9 cellular contexts compared by ENCODE assay signal in genomic region chr6:219641-220198, GRCh38.
A peak's percentile ranks its signal among the peaks of the same experiment; 100 is the strongest.
DNase-seq lines count a peak whose midpoint lies in the region; ATAC-seq and TF ChIP-seq lines count a peak whose summit lies in the region.
"Had no signal": no experiment of that assay in that cellular context is flagged by ENCODE, and none has a peak within 500 bp of the region (broad histone marks: within the 10 kb centered on the region; RNA-seq: fewer than 3 reads in every experiment).

No MANE protein-coding gene starts in this region.

- peak overlapping the region; percentile 71 for H3K4me2 ChIP-seq in BLaER1

- H3K4me1 Mint-ChIP-seq in endothelial cell (ENCODE audit: unreplicated experiment), result peaks cover 4% of the 10 kb centered on the region
- peaks cover 56% of the 10 kb centered on the region for H3K4me1 Mint-ChIP-seq in activated T-helper 17 cell treated with anti-CD3 and anti-CD28 coated beads, Interleukin-2, amount 50 U/mL, for 72 hours

- no peaks in the 10 kb centered on the region for H3K36me3 ChIP-seq in BLaER1

- no peak overlapping the region for H3K27ac Mint-ChIP-seq in endothelial cell (ENCODE audit: unreplicated experiment)
- no peak overlapping the region for H3K27ac Mint-ChIP-seq in activated T-helper 17 cell treated with anti-CD3 and anti-CD28 coated beads, Interleukin-2, amount 50 U/mL, for 72 hours

- H3K27ac ChIP-seq in BLaER1, result no peak overlapping the region
- H3K27ac ChIP-seq: foreskin keratinocyte had no signal

- no peaks in the 10 kb centered on the region for H3K27me3 ChIP-seq in BLaER1
- H3K27me3 ChIP-seq: foreskin keratinocyte had no signal

- no peak for ATAC-seq in activated T-helper 17 cell treated with anti-CD3 and anti-CD28 coated beads, Interleukin-2, amount 50 U/mL, for 72 hours (replicated peaks)
- no peak for ATAC-seq in HG02610 (IDR thresholded peaks at IDR 0.05; ENCODE audit: unreplicated experiment)
- ATAC-seq: foreskin keratinocyte had no signal

- TF ChIP-seq CTCF in choroid plexus epithelial cell (conservative IDR thresholded peaks at IDR 0.05; ENCODE audit: low read depth, low read length) (no peak), endothelial cell (IDR thresholded peaks at IDR 0.05; ENCODE audit: unreplicated experiment) (no peak)

- H3K4me3 ChIP-seq in BLaER1 (0 out of 2 replicates have a peak overlapping the region, but pooled peaks have one; percentile 11), choroid plexus epithelial cell (ENCODE audit: low read depth, low read length) (no peak overlapping the region)

- 0 out of 2 replicates have a peak overlapping the region, but pooled peaks have one; percentile 11 for H3K9ac ChIP-seq in BLaER1

- DNase-seq in Kasumi-1 (lab: John Stamatoyannopoulos, UW), result peak; percentile 91 to 92
- DNase-seq in choroid plexus epithelial cell (ENCODE audit: low read depth), result peak; percentile 50
- DNase-seq in midbrain (lab: John Stamatoyannopoulos, UW), result peak; percentile 40
- DNase-seq in activated naive CD4-positive, alpha-beta T cell treated with Interleukin-2 at 50 U/mL for 16 hours, result no peak
- no peak for DNase-seq in endothelial cell (ENCODE audit: low spot score)
- DNase-seq: foreskin keratinocyte had no signal

- no peak overlapping the region for H3K4me3 Mint-ChIP-seq in endothelial cell (ENCODE audit: unreplicated experiment)
- no peak overlapping the region for H3K4me3 Mint-ChIP-seq in activated T-helper 17 cell treated with anti-CD3 and anti-CD28 coated beads, Interleukin-2, amount 50 U/mL, for 72 hours

- peaks cover 6% of the 10 kb centered on the region for H3K27me3 Mint-ChIP-seq in endothelial cell (ENCODE audit: unreplicated experiment)
- no peaks in the 10 kb centered on the region for H3K27me3 Mint-ChIP-seq in activated T-helper 17 cell treated with anti-CD3 and anti-CD28 coated beads, Interleukin-2, amount 50 U/mL, for 72 hours

- no peaks in the 10 kb centered on the region for H4K20me1 ChIP-seq in BLaER1

- H3K9me3 Mint-ChIP-seq in endothelial cell (ENCODE audit: unreplicated experiment), result no peaks in the 10 kb centered on the region
- H3K9me3 Mint-ChIP-seq in activated T-helper 17 cell treated with anti-CD3 and anti-CD28 coated beads, Interleukin-2, amount 50 U/mL, for 72 hours, result no peaks in the 10 kb centered on the region

- H3K4me1 ChIP-seq in BLaER1, result peaks cover 60% of the 10 kb centered on the region

- H3K36me3 Mint-ChIP-seq in endothelial cell (ENCODE audit: low read depth, unreplicated experiment), result no peaks in the 10 kb centered on the region
- no peaks in the 10 kb centered on the region for H3K36me3 Mint-ChIP-seq in activated T-helper 17 cell treated with anti-CD3 and anti-CD28 coated beads, Interleukin-2, amount 50 U/mL, for 72 hours (ENCODE audit: low read depth)

- peaks cover 4% of the 10 kb centered on the region for H3K9me3 ChIP-seq in BLaER1

Comparison
In these comparisons a context has a peak if more than half of its experiments do, and no peak if none do; other contexts are left out.
1. DNase-seq: peak in Kasumi-1 (2 of 2), choroid plexus epithelial cell (single experiment) and midbrain (single experiment); none in activated naive CD4-positive, alpha-beta T cell treated with Interleukin-2 at 50 U/mL for 16 hours (single experiment) and endothelial cell (single experiment).